9 cellular contexts compared by ENCODE assay signal in genomic region chr13:98099627-98100026, GRCh38.
"Had no signal": no experiment of that assay in that cellular context is flagged by ENCODE, and none has a peak within 500 bp of the region (broad histone marks: within the 10 kb centered on the region; RNA-seq: fewer than 3 reads in every experiment).

No MANE protein-coding gene starts in this region.

- ATAC-seq: HCT116, K562 had no signal

- H3K4me3 ChIP-seq: GM23248, HAP-1, K562 had no signal

- H3K4me1 ChIP-seq: HAP-1 had no signal

- DNase-seq: GM23248, GOT3, H7, IMR-90, KG1 had no signal

- H3K27ac ChIP-seq: GM23248, HL-60 had no signal

- H3K9me3 ChIP-seq: HAP-1 had no signal

- H3K36me3 ChIP-seq: HAP-1 had no signal
